ENCODE assay signal across 8 cellular contexts in genomic region chr18:809985-810642, GRCh38. TPM values are rescaled to one million over a fixed set of nuclear protein-coding genes. Genes with fewer than 3 reads are reported as not detected.
DNase-seq lines count a peak whose midpoint lies in the region; ATAC-seq and TF ChIP-seq lines count a peak whose summit lies in the region.

No MANE protein-coding gene starts in this region.

- peak overlapping the region; percentile 98 for H3K4me3 Mint-ChIP-seq in endodermal cell

- no peaks in the 10 kb centered on the region for H3K9me3 Mint-ChIP-seq in endodermal cell

- no peak overlapping the region for H3K9ac ChIP-seq in HUES6 (ENCODE audit: low read length)
- H3K9ac ChIP-seq in endodermal cell (ENCODE audit: extremely low read depth, low read length, poor library complexity, severe bottlenecking), result peak overlapping the region; percentile 92

- H3K4me3 ChIP-seq in heart right ventricle (peak overlapping the region in 9 of 10 donors; percentile 74 to 98 (median 91)), HUES6 (ENCODE audit: low read depth, low read length) (peak overlapping the region; percentile 98), endodermal cell (ENCODE audit: low read length) (peak overlapping the region; percentile 99), upper lobe of right lung (peak overlapping the region; percentile 90)

- H3K27me3 ChIP-seq in heart right ventricle (peaks cover 0 to 83% (median 0%) of the 10 kb centered on the region in 7 donors), HUES6 (ENCODE audit: control insufficient read depth, insufficient read depth, low read length) (no peaks in the 10 kb centered on the region), endodermal cell (ENCODE audit: control insufficient read depth, insufficient read depth, low read length, poor library complexity, severe bottlenecking) (no peaks in the 10 kb centered on the region), upper lobe of right lung (no peaks in the 10 kb centered on the region)

- no peaks in the 10 kb centered on the region for H3K36me3 Mint-ChIP-seq in endodermal cell (ENCODE audit: low read depth)

- WGBS in heart right ventricle, 2 donors, result 57 to 63% methylated on average over 6 of the region's 6 CpGs
- 66 to 74% methylated on average over 2 to 5 of the region's 6 CpGs for WGBS in endodermal cell (ENCODE audit: insufficient coverage in 1 of 2, insufficient read length in 1 of 2), 2 experiments

- H3K27ac ChIP-seq in heart right ventricle (peak overlapping the region in 3 of 10 donors; percentile 86 to 98 (median 97)), HUES6 (ENCODE audit: low read depth, low read length) (no peak overlapping the region), endodermal cell (ENCODE audit: low read depth, low read length) (no peak overlapping the region), upper lobe of right lung (no peak overlapping the region)

- H3K36me3 ChIP-seq in heart right ventricle (no peaks in the 10 kb centered on the region), HUES6 (ENCODE audit: control insufficient read depth, insufficient read depth, low read length) (no peaks in the 10 kb centered on the region), endodermal cell (ENCODE audit: control insufficient read depth, insufficient read depth, low read length) (no peaks in the 10 kb centered on the region), upper lobe of right lung (no peaks in the 10 kb centered on the region)

- H3K9me3 ChIP-seq in heart right ventricle, result no peaks in the 10 kb centered on the region
- no peaks in the 10 kb centered on the region for H3K9me3 ChIP-seq in HUES6 (ENCODE audit: control insufficient read depth, insufficient read depth, low read depth, low read length)
- H3K9me3 ChIP-seq in endodermal cell (ENCODE audit: control insufficient read depth, low read length), result no peaks in the 10 kb centered on the region
- H3K9me3 ChIP-seq in upper lobe of right lung, result no peaks in the 10 kb centered on the region

- no peak for DNase-seq in heart right ventricle
- no peak for DNase-seq in cardiac septum (ENCODE audit: low spot score)
- no peak for DNase-seq in endodermal cell
- no peak for DNase-seq in upper lobe of right lung
- no peak for DNase-seq in HuH-7.5 (ENCODE audit: low spot score)
- no peak for DNase-seq in NCI-H748 (lab: John Stamatoyannopoulos, UW; ENCODE audit: unreplicated experiment)
- DNase-seq in occipital lobe (lab: John Stamatoyannopoulos, UW), result no peak

- intact Hi-C loops in heart right ventricle (cut with DNase I), result loop anchor here in 4 of 10 donors (5.0 to 10.0 kb wide), 6 partner anchors 38 to 535 kb away; no protein-coding TSS in a partner anchor
- intact Hi-C loops in cardiac septum (cut with DNase I), result loop anchor here (5.0 kb wide), 1 partner anchor 68 kb away; no protein-coding TSS in a partner anchor
- intact Hi-C loops in upper lobe of right lung (cut with DNase I), result loop anchor here (10.0 kb wide), 1 partner anchor 65 kb away; no protein-coding TSS in a partner anchor

- no peaks in the 10 kb centered on the region for H3K27me3 Mint-ChIP-seq in endodermal cell (ENCODE audit: insufficient read depth)

- ATAC-seq in heart right ventricle, result no peak
- ATAC-seq in upper lobe of right lung, result no peak

- no peak overlapping the region for H3K27ac Mint-ChIP-seq in endodermal cell

- TF ChIP-seq CTCF in heart right ventricle (IDR thresholded peaks at IDR 0.05) (no peak), endodermal cell (conservative IDR thresholded peaks at IDR 0.05) (no peak), upper lobe of right lung (IDR thresholded peaks at IDR 0.05) (no peak)

- peaks cover 36% of the 10 kb centered on the region for H3K4me1 Mint-ChIP-seq in endodermal cell

- H3K4me1 ChIP-seq in heart right ventricle (peaks cover 0 to 80% (median 56%) of the 10 kb centered on the region in 9 donors), HUES6 (ENCODE audit: control insufficient read depth, insufficient read depth, low read length) (peaks cover 25% of the 10 kb centered on the region), endodermal cell (ENCODE audit: control insufficient read depth, insufficient read depth, low read length) (no peaks in the 10 kb centered on the region), upper lobe of right lung (peaks cover 23% of the 10 kb centered on the region)

RNA-seq across cellular contexts. Expression of gene YES1, which starts 1.9 kb away (rescaled TPM):
- total RNA-seq in heart right ventricle, result 10 to 100 TPM; 17.4 to 31.5 (median 22.6) TPM
- polyA plus RNA-seq in heart right ventricle, result 10 to 100 TPM; 10.3 to 13.4 TPM
- 26.2 TPM for total RNA-seq in cardiac septum
- 10 to 100 TPM; 62.8 to 78.8 TPM for total RNA-seq in endodermal cell
- 53.9 TPM for polyA plus RNA-seq in endodermal cell (2013, experiment 1 of 2)
- polyA plus RNA-seq in endodermal cell (2013, experiment 2 of 2), result 53.8 TPM
- total RNA-seq in upper lobe of right lung, result 56.0 TPM
- total RNA-seq in occipital lobe, result 41.6 TPM
